ENCODE assay signal across 25 cellular contexts in the genomic region with DNA sequence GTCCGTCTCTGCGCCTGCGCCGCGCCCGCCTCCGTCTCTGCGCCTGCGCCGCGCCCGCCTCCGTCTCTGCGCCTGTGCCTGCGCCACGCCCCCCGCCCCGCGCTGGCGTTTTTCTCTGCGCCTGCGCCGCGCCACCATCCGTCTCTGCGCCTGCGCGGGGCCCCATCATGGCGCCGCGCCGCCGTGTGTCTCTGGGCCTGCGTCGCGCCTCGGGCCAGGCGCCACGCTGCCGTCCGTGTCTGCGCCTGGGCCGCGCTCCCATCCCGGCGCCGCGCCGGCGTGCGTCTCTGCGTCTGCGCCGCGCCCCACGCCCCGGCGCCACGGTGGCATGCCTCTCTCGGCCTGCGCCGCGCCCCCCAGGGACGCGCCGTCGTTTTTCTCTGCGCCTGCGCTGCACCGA. TPM values are rescaled to one million over a fixed set of nuclear protein-coding genes. Genes with fewer than 3 reads are reported as not detected.
DNase-seq lines count a peak whose midpoint lies in the region; ATAC-seq and TF ChIP-seq lines count a peak whose summit lies in the region.
"Had no signal": no experiment of that assay in that cellular context is flagged by ENCODE, and none has a peak within 500 bp of the region (broad histone marks: within the 10 kb centered on the region; RNA-seq: fewer than 3 reads in every experiment).

No MANE protein-coding gene starts in this region.

- TF ChIP-seq CTCF in gastroesophageal sphincter (IDR thresholded peaks at IDR 0.05) (no peak), right lobe of liver (IDR thresholded peaks at IDR 0.05) (no peak), stomach (IDR thresholded peaks at IDR 0.05) (no peak)

- H3K36me3 ChIP-seq in H7 (replicated peaks; ENCODE audit: control insufficient read depth, insufficient read depth, low read length) (no peaks in the 10 kb centered on the region), gastroesophageal sphincter (no peaks in the 10 kb centered on the region), right lobe of liver (no peaks in the 10 kb centered on the region), stomach (no peaks in the 10 kb centered on the region)

- H3K9me3 ChIP-seq in gastroesophageal sphincter (no peaks in the 10 kb centered on the region), right lobe of liver (no peaks in the 10 kb centered on the region), stomach (peaks cover 0 to 3% (median 0%) of the 10 kb centered on the region in 4 donors)
- H3K9me3 ChIP-seq: Caco-2 had no signal

- H3K4me3 ChIP-seq in H7 (ENCODE audit: insufficient read depth, low read depth, low read length) = no peak overlapping the region
- no peak overlapping the region for H3K4me3 ChIP-seq in gastroesophageal sphincter
- no peak overlapping the region for H3K4me3 ChIP-seq in right lobe of liver
- H3K4me3 ChIP-seq in stomach = no peak overlapping the region
- H3K4me3 ChIP-seq: GM12878 had no signal

- no peak for TF ChIP-seq EP300 in gastroesophageal sphincter (IDR thresholded peaks at IDR 0.05)
- no peak for TF ChIP-seq EP300 in stomach (IDR thresholded peaks at IDR 0.05)

- H3K27ac ChIP-seq in gastroesophageal sphincter = no peak overlapping the region
- H3K27ac ChIP-seq in right lobe of liver = no peak overlapping the region
- H3K27ac ChIP-seq in stomach = no peak overlapping the region

- ATAC-seq in gastroesophageal sphincter (peak; percentile 25), right lobe of liver (peak in 3 of 4 donors; percentile 13 to 30 (median 28)), HG02623 (IDR thresholded peaks at IDR 0.05; ENCODE audit: unreplicated experiment) (no peak)
- ATAC-seq: activated CD8-positive, alpha-beta memory T cell treated with anti-CD3 and anti-CD28 coated beads, Interleukin-2, amount 10 ng/mL, durations not matched to agents 7 days and 5 days; GM12878; naive thymus-derived CD8-positive, alpha-beta T cell had no signal

- WGBS in gastroesophageal sphincter (ENCODE audit: low coverage in 1 of 2), 2 donors = 79% methylated on average over 69 of the region's 70 CpGs; no CpG with 5 or more reads in 1 of the 2 donors
- WGBS in right lobe of liver (ENCODE audit: insufficient coverage, low coverage, low lambda C conversion rate, missing lambda C conversion rate) = 79% methylated on average over 68 of the region's 70 CpGs
- WGBS in stomach, 5 donors = 75 to 84% (median 81%) methylated on average over 38 to 70 of the region's 70 CpGs

- intact Hi-C loops in right lobe of liver (cut with DNase I) = no loop called here
- intact Hi-C loops in stomach (cut with DNase I; ENCODE audit: low total_unique reads) = no loop called here

- no peaks in the 10 kb centered on the region for H3K4me1 ChIP-seq in gastroesophageal sphincter
- H3K4me1 ChIP-seq in right lobe of liver = no peaks in the 10 kb centered on the region
- H3K4me1 ChIP-seq in stomach = no peaks in the 10 kb centered on the region
- H3K4me1 ChIP-seq: Caco-2 had no signal

- peak; percentile 37 for DNase-seq in H7
- peak in 2 of 3 donors; percentile 23 to 43 for DNase-seq in right lobe of liver
- peak; percentile 11 for DNase-seq in stomach
- DNase-seq in DMS114 treated with DMSO at 0.1 percent for 48 hours (lab: John Stamatoyannopoulos, UW; ENCODE audit: unreplicated experiment) = no peak
- DNase-seq in retina = no peak
- DNase-seq: activated CD4-positive, alpha-beta T cell treated with anti-CD3 and anti-CD28 coated beads for 48 hours; anterior cingulate cortex; C1 segment of cervical spinal cord; caudate nucleus; DND-41; NCI-H1105; NCI-H1930; NCI-H2227 treated with DMSO at 0.1 percent for 48 hours; NCI-H69 had no signal

- TF ChIP-seq POLR2A in gastroesophageal sphincter (IDR thresholded peaks at IDR 0.05) = no peak
- no peak for TF ChIP-seq POLR2A in right lobe of liver (IDR thresholded peaks at IDR 0.05)
- TF ChIP-seq POLR2A in stomach (IDR thresholded peaks at IDR 0.05) = no peak

- no peaks in the 10 kb centered on the region for H3K27me3 ChIP-seq in H7 (ENCODE audit: control insufficient read depth, insufficient read depth, low read length)
- no peaks in the 10 kb centered on the region for H3K27me3 ChIP-seq in gastroesophageal sphincter
- no peaks in the 10 kb centered on the region for H3K27me3 ChIP-seq in right lobe of liver
- H3K27me3 ChIP-seq in stomach = no peaks in the 10 kb centered on the region

RNA-seq across cellular contexts. Expression of gene DUX4, which starts 51.8 kb away (rescaled TPM):
- total RNA-seq in H7 (2014; rRNA removed; shearing (Covaris generic)) = not detected in 2 replicates
- not detected for total RNA-seq in gastroesophageal sphincter
- total RNA-seq in right lobe of liver = not detected
- total RNA-seq in stomach = not detected
- not detected for polyA plus RNA-seq in stomach
- total RNA-seq: activated CD8-positive, alpha-beta memory T cell treated with anti-CD3 and anti-CD28 coated beads, Interleukin-2, amount 10 ng/mL, durations not matched to agents 7 days and 5 days; Caco-2; dermis microvascular lymphatic vessel endothelial cell; endothelial cell of umbilical vein; GM12878; H9; mesothelial cell of epicardium; naive thymus-derived CD8-positive, alpha-beta T cell had no signal
- polyA plus RNA-seq: endothelial cell of umbilical vein; GM12878; naive thymus-derived CD8-positive, alpha-beta T cell had no signal

RNA-seq across cellular contexts. Expression of gene DBET, which starts 57.5 kb away (rescaled TPM):
- total RNA-seq in H7 (2014; rRNA removed; shearing (Covaris generic)) = not detected in 2 replicates
- not detected for total RNA-seq in gastroesophageal sphincter
- not detected for total RNA-seq in right lobe of liver
- total RNA-seq in stomach = not detected
- polyA plus RNA-seq in stomach = not detected
- total RNA-seq: activated CD8-positive, alpha-beta memory T cell treated with anti-CD3 and anti-CD28 coated beads, Interleukin-2, amount 10 ng/mL, durations not matched to agents 7 days and 5 days; Caco-2; dermis microvascular lymphatic vessel endothelial cell; endothelial cell of umbilical vein; GM12878; H9; mesothelial cell of epicardium; naive thymus-derived CD8-positive, alpha-beta T cell; T-helper 2 cell treated with Interferon-gamma antibody and Interleukin-4, amounts not matched to agents 100 ng/mL and 5 ng/mL, for 36 hours had no signal
- polyA plus RNA-seq: endothelial cell of umbilical vein; GM12878; naive thymus-derived CD8-positive, alpha-beta T cell had no signal

Comparison
In these comparisons a context has a peak if more than half of its experiments do, and no peak if none do; other contexts are left out.
1. DNase-seq: peak in H7 (single experiment), right lobe of liver (2 of 3) and stomach (single experiment); none in DMS114 treated with DMSO at 0.1 percent for 48 hours (single experiment) and retina (single experiment).